23 cellular contexts compared by ENCODE assay signal in the genomic region with DNA sequence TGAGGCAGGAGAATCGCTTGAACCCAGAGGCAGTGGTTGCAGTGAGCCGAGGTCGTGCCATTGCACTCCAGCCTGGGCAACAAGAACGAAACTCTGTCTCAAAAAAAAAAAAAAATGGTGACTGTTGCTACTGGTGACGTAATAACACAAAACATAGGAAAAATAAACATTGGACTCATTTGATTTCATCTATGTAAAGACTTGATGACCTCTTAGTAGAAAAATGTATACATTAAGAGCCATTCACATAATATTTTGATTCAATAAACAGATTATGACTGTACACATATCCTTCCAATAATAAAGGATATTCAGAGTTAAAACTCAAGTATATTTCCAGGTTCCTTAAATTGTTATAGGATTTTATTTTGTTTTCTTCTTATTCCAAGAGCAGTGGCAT.
"Had no signal": no experiment of that assay in that cellular context is flagged by ENCODE, and none has a peak within 500 bp of the region (broad histone marks: within the 10 kb centered on the region; RNA-seq: fewer than 3 reads in every experiment).

No MANE protein-coding gene starts in this region.

- H3K27ac ChIP-seq: brain microvascular endothelial cell, SK-N-MC, VCaP had no signal

- DNase-seq: activated CD4-positive, alpha-beta memory T cell treated with anti-CD3 and anti-CD28 coated beads, Interleukin-2, amount 10 ng/mL, durations not matched to agents 7 days and 5 days; activated CD4-positive, alpha-beta T cell treated with anti-CD3 and anti-CD28 coated beads, Interleukin-2, amount 50 U/mL, for 1 hour; activated CD4-positive, CD25-positive, alpha-beta regulatory T cell; activated gamma-delta T cell treated with Interleukin-2 at 50 U/mL for 16 hours; activated naive CD4-positive, alpha-beta T cell treated with anti-CD3 and anti-CD28 coated beads, Interleukin-2, amount 10 ng/mL, durations not matched to agents 7 days and 5 days; activated naive CD8-positive, alpha-beta T cell treated with anti-CD3 and anti-CD28 coated beads for 36 hours; activated T-cell treated with anti-CD3 and anti-CD28 coated beads for 4 hours; activated T-cell treated with anti-CD3 and anti-CD28 coated beads, Interleukin-2, amount 50 U/mL, for 72 hours; brain microvascular endothelial cell; Kasumi-1; NCI-H1105 treated with DMSO at 0.1 percent for 48 hours; NCI-H1436 treated with DMSO at 0.1 percent for 48 hours; NCI-H187; NCI-H2171; NCI-H226; NCI-H526; NCI-H774; RPMI8226; T-cell had no signal

- H3K4me3 ChIP-seq: SK-N-MC had no signal

- H3K27me3 ChIP-seq: brain microvascular endothelial cell had no signal

- ATAC-seq: activated T-cell treated with anti-CD3 and anti-CD28 coated beads, Interleukin-2, amount 50 U/mL, for 72 hours; Panc1; Right ventricle myocardium inferior; T-cell had no signal
